ENCODE assay signal across 21 cellular contexts in genomic region chrX:104833401-104833800, GRCh38.
"Had no signal": no experiment of that assay in that cellular context is flagged by ENCODE, and none has a peak within 500 bp of the region (broad histone marks: within the 10 kb centered on the region; RNA-seq: fewer than 3 reads in every experiment).

No MANE protein-coding gene starts in this region.

- H3K4me3 ChIP-seq: colonic mucosa, esophagus muscularis mucosa, left lung, lung, prostate gland, spleen had no signal

- H3K9me3 Mint-ChIP-seq: activated CD4-positive, alpha-beta T cell treated with anti-CD3 and anti-CD28 coated beads, Interleukin-2, amount 10 ng/mL, durations not matched to agents 24 days and 14 days; activated CD8-positive, alpha-beta T cell treated with anti-CD3 and anti-CD28 coated beads for 36 hours; activated naive CD4-positive, alpha-beta T cell treated with anti-CD3 and anti-CD28 coated beads, Interleukin-2, amount 50 U/mL, for 24 hours; T-helper 2 cell treated with Interferon-gamma antibody and Interleukin-4, amounts not matched to agents 5 μg/mL and 100 μg/mL, for 36 hours had no signal

- H3K27ac ChIP-seq: colonic mucosa, esophagus muscularis mucosa, left lung, prostate gland, spleen, VCaP had no signal

- DNase-seq: activated CD4-positive, alpha-beta T cell treated with anti-CD3 and anti-CD28 coated beads, Interleukin-2, amount 10 ng/mL, durations not matched to agents 24 days and 14 days; activated CD8-positive, alpha-beta memory T cell treated with anti-CD3 and anti-CD28 coated beads, Interleukin-2, amount 10 ng/mL, durations not matched to agents 7 days and 5 days; activated CD8-positive, alpha-beta T cell treated with anti-CD3 and anti-CD28 coated beads for 36 hours; activated gamma-delta T cell treated with Interleukin-2 at 50 U/mL for 16 hours; aorta; colonic mucosa; foreskin melanocyte; left lung; natural killer cell; spleen; stimulated activated CD4-positive, alpha-beta T cell treated with anti-CD3 and anti-CD28 coated beads, Interleukin-4, amount 100 ng/mL, for 1 hour; stimulated activated naive CD4-positive, alpha-beta T cell; T-cell had no signal

- FAIRE-seq: bronchial epithelial cell had no signal

- H3K27ac Mint-ChIP-seq: activated CD4-positive, alpha-beta T cell treated with anti-CD3 and anti-CD28 coated beads, Interleukin-2, amount 10 ng/mL, durations not matched to agents 24 days and 14 days; activated CD8-positive, alpha-beta memory T cell treated with anti-CD3 and anti-CD28 coated beads, Interleukin-2, amount 10 ng/mL, durations not matched to agents 7 days and 5 days; activated CD8-positive, alpha-beta T cell treated with anti-CD3 and anti-CD28 coated beads for 36 hours; activated naive CD4-positive, alpha-beta T cell treated with anti-CD3 and anti-CD28 coated beads, Interleukin-2, amount 50 U/mL, for 24 hours; natural killer cell; T-cell; T-helper 2 cell treated with Interferon-gamma antibody and Interleukin-4, amounts not matched to agents 5 μg/mL and 100 μg/mL, for 36 hours had no signal

- H3K4me1 Mint-ChIP-seq: activated CD4-positive, alpha-beta T cell treated with anti-CD3 and anti-CD28 coated beads, Interleukin-2, amount 10 ng/mL, durations not matched to agents 24 days and 14 days; activated CD8-positive, alpha-beta memory T cell treated with anti-CD3 and anti-CD28 coated beads, Interleukin-2, amount 10 ng/mL, durations not matched to agents 7 days and 5 days; activated naive CD4-positive, alpha-beta T cell treated with anti-CD3 and anti-CD28 coated beads, Interleukin-2, amount 50 U/mL, for 24 hours; natural killer cell; T-cell had no signal

- ATAC-seq: activated CD4-positive, CD25-positive, alpha-beta regulatory T cell treated with anti-CD3 and anti-CD28 coated beads, Interleukin-2, amount 50 U/mL, for 24 hours; activated CD8-positive, alpha-beta memory T cell treated with anti-CD3 and anti-CD28 coated beads, Interleukin-2, amount 10 ng/mL, durations not matched to agents 7 days and 5 days; activated CD8-positive, alpha-beta T cell treated with anti-CD3 and anti-CD28 coated beads for 36 hours; left lung; natural killer cell; T-cell had no signal

- H3K36me3 ChIP-seq: colonic mucosa, esophagus muscularis mucosa, left lung, prostate gland, spleen had no signal

- H3K36me3 Mint-ChIP-seq: activated CD8-positive, alpha-beta memory T cell treated with anti-CD3 and anti-CD28 coated beads, Interleukin-2, amount 10 ng/mL, durations not matched to agents 7 days and 5 days; activated naive CD4-positive, alpha-beta T cell treated with anti-CD3 and anti-CD28 coated beads, Interleukin-2, amount 50 U/mL, for 24 hours; natural killer cell; T-cell had no signal

- H3K9me3 ChIP-seq: colonic mucosa, esophagus muscularis mucosa, left lung, prostate gland had no signal

- H3K4me1 ChIP-seq: colonic mucosa, esophagus muscularis mucosa, left lung, prostate gland, spleen had no signal

- H3K27me3 Mint-ChIP-seq: activated CD4-positive, alpha-beta T cell treated with anti-CD3 and anti-CD28 coated beads, Interleukin-2, amount 10 ng/mL, durations not matched to agents 24 days and 14 days; activated CD8-positive, alpha-beta memory T cell treated with anti-CD3 and anti-CD28 coated beads, Interleukin-2, amount 10 ng/mL, durations not matched to agents 7 days and 5 days; activated CD8-positive, alpha-beta T cell treated with anti-CD3 and anti-CD28 coated beads for 36 hours; activated naive CD4-positive, alpha-beta T cell treated with anti-CD3 and anti-CD28 coated beads, Interleukin-2, amount 50 U/mL, for 24 hours had no signal

- H3K27me3 ChIP-seq: colonic mucosa, esophagus muscularis mucosa, left lung had no signal

- H3K4me3 Mint-ChIP-seq: activated CD4-positive, alpha-beta T cell treated with anti-CD3 and anti-CD28 coated beads, Interleukin-2, amount 10 ng/mL, durations not matched to agents 24 days and 14 days; activated CD8-positive, alpha-beta memory T cell treated with anti-CD3 and anti-CD28 coated beads, Interleukin-2, amount 10 ng/mL, durations not matched to agents 7 days and 5 days; activated CD8-positive, alpha-beta T cell treated with anti-CD3 and anti-CD28 coated beads for 36 hours; activated naive CD4-positive, alpha-beta T cell treated with anti-CD3 and anti-CD28 coated beads, Interleukin-2, amount 50 U/mL, for 24 hours; natural killer cell; T-cell; T-helper 2 cell treated with Interferon-gamma antibody and Interleukin-4, amounts not matched to agents 5 μg/mL and 100 μg/mL, for 36 hours had no signal
